ENCODE assay signal across 9 cellular contexts in the genomic region with DNA sequence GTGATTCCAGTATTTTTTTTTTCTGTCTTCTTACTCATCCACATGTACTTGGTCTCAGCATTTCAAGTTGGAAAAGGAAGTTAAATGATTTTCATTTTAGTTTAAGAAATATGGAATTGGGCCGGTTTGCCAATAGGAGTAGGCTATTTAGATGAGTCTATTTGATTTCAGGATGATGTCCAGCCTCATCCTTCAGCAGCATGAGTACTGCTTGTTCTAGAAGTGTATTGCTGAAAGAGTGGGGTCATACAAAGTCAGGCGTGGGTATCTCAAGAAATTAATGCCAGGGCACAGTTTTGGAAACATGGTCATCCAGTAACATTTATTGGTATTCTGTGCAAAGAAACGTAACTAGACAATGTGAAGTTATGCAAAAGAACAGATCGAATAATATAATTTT. TPM values are rescaled to one million over a fixed set of nuclear protein-coding genes. Genes with fewer than 3 reads are reported as not detected.
"Had no signal": no experiment of that assay in that cellular context is flagged by ENCODE, and none has a peak within 500 bp of the region (broad histone marks: within the 10 kb centered on the region; RNA-seq: fewer than 3 reads in every experiment).

No MANE protein-coding gene starts in this region.

- H3K27ac ChIP-seq: HL-60 had no signal

- H3K4me3 ChIP-seq: K562 had no signal

- ATAC-seq: HepG2, K562 had no signal

- DNase-seq: IMR-90, KBM-7, KG1 had no signal

RNA-seq across cellular contexts. Expression of a gene that starts 44.9 kb away (rescaled TPM):
- total RNA-seq: HepG2, HT-29, HT1080, K562 had no signal
- polyA plus RNA-seq: IgD-negative memory B cell, IMR-90, K562 had no signal
